In the genomic region with DNA sequence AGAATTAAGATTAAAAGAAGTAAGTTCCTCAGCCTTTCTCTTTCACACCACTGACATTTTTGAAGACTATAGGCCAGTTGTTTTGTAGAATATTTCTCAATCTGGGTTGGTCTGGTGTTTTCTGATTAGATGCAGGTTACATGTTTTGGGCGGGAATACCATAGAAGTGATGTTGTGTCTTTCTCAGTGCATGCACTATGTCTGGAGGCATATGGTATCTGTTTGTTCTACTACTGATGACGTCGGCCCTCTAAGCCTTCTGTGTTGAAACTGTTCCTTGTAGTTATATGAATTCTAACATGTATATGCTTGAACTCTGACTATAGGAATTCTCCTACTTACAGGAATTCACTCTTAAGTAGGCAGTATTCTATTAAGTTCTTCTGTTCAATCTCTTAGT, we compare ENCODE assay signal across 19 cellular contexts. TPM values are rescaled to one million over a fixed set of nuclear protein-coding genes. Genes with fewer than 3 reads are reported as not detected.
DNase-seq lines count a peak whose midpoint lies in the region; ATAC-seq, FAIRE-seq and TF ChIP-seq lines count a peak whose summit lies in the region.
"Had no signal": no experiment of that assay in that cellular context is flagged by ENCODE, and none has a peak within 500 bp of the region (broad histone marks: within the 10 kb centered on the region; RNA-seq: fewer than 3 reads in every experiment).

No MANE protein-coding gene starts in this region.

- H3K9me3 ChIP-seq in T-helper 17 cell (ENCODE audit: control insufficient read depth, low read length, poor library complexity, severe bottlenecking) (no peaks in the 10 kb centered on the region), small intestine (ENCODE audit: control insufficient read depth, low read depth) (no peaks in the 10 kb centered on the region)
- H3K9me3 ChIP-seq: HAP-1, SK-N-SH had no signal

- peaks cover 0 to 7% of the 10 kb centered on the region in 2 donors for H3K36me3 ChIP-seq in small intestine (ENCODE audit: control insufficient read depth in 2 of 2, insufficient read depth in 2 of 2, low read length in 2 of 2)

- intact Hi-C loops in sciatic nerve (cut with DNase I): no loop called here

- TF ChIP-seq CTCF in AG04449 (IDR thresholded peaks at IDR 0.05; ENCODE audit: insufficient read depth, low read length, missing control alignments) (no peak), foreskin fibroblast (IDR thresholded peaks at IDR 0.05; ENCODE audit: low read depth, low read length) (no peak)

- H3K36me3 Mint-ChIP-seq in T-helper 17 cell (ENCODE audit: low read depth): no peaks in the 10 kb centered on the region

- POLR2A ChIA-PET in AG04449 (lab: Yijun Ruan, JAX): no interaction called here

- H3K27ac Mint-ChIP-seq in T-helper 17 cell: peak overlapping the region; percentile 53

- H3K4me1 Mint-ChIP-seq in T-helper 17 cell: peaks cover 8% of the 10 kb centered on the region

- H3K27me3 Mint-ChIP-seq in T-helper 17 cell: no peaks in the 10 kb centered on the region

- H3K27me3 ChIP-seq in small intestine (ENCODE audit: control insufficient read depth in 2 of 2, insufficient read depth in 2 of 2, low read length in 2 of 2): no peaks in the 10 kb centered on the region

- no peak for ATAC-seq in T-helper 17 cell
- no peak for ATAC-seq in sciatic nerve
- ATAC-seq in GM21367 (IDR thresholded peaks at IDR 0.05; ENCODE audit: unreplicated experiment): no peak
- ATAC-seq: Right ventricle myocardium inferior had no signal

- CTCF ChIA-PET in AG04449 (lab: Yijun Ruan, JAX): interaction anchor here (1.3 to 5.5 kb wide), 2 partner anchors 8 to 21 kb away, joined by 3 to 40 read pairs; no protein-coding TSS in a partner anchor

- H3K4me3 Mint-ChIP-seq in T-helper 17 cell: no peak overlapping the region

- H3K4me1 ChIP-seq in small intestine (ENCODE audit: control insufficient read depth in 2 of 2, insufficient read depth in 1 of 2, low read depth in 1 of 2, low read length in 1 of 2): no peaks in the 10 kb centered on the region

- H3K27ac ChIP-seq in epithelial cell of prostate (no peak overlapping the region), small intestine (ENCODE audit: low read depth in 1 of 2, low read length in 1 of 2) (no peak overlapping the region)
- H3K27ac ChIP-seq: 22Rv1, C4-2B, PC-9 had no signal

- DNase-seq in AG04449 (ENCODE audit: low read depth, low spot score) (peak; percentile 34), T-helper 17 cell (no peak), epithelial cell of prostate (ENCODE audit: low read depth, low spot score) (peak; percentile 20), foreskin fibroblast (peak; percentile 64 to 89), sciatic nerve (ENCODE audit: low spot score) (no peak), cortex of kidney (lab: John Stamatoyannopoulos, UW) (no peak), small intestine (no peak)
- DNase-seq: DMS153, MV-4-11, NCI-H1436 treated with DMSO at 0.1 percent for 48 hours, NCI-H345, NCI-H69, PC-9, SK-N-SH had no signal

- FAIRE-seq in small intestine (lab: Jason Lieb, UNC): no peak

- no peak overlapping the region for H3K4me3 ChIP-seq in AG04449 (ENCODE audit: low read depth, low read length)
- H3K4me3 ChIP-seq in foreskin fibroblast (ENCODE audit: low read depth in 1 of 2, low read length in 2 of 2): no peak overlapping the region
- no peak overlapping the region for H3K4me3 ChIP-seq in small intestine (ENCODE audit: low read depth in 1 of 2, low read length in 2 of 2)
- H3K4me3 ChIP-seq: HAP-1, PC-9 had no signal

- 72 to 92% (median 91%) methylated on average over 3 of the region's 3 CpGs for WGBS in small intestine, 3 donors

RNA-seq across cellular contexts. Expression of gene ZFTA, which starts 21.6 kb away (rescaled TPM):
- total RNA-seq in T-helper 17 cell (1 to 10 TPM; 1.1 to 1.9 TPM), sciatic nerve (30.2 TPM)
- 1 to 10 TPM in 2 of 3 donors, under 1 TPM in 1; 0.22 to 6.0 (median 1.9) TPM for polyA plus RNA-seq in small intestine

Comparison
In these comparisons a context has a peak if more than half of its experiments do, and no peak if none do; other contexts are left out.
1. DNase-seq: peak in AG04449 (single experiment), epithelial cell of prostate (single experiment) and foreskin fibroblast (2 of 2); none in T-helper 17 cell (0 of 3), sciatic nerve (single experiment), cortex of kidney (single experiment) and small intestine (single experiment).
2. RNA of gene ZFTA, which starts 21.6 kb away (total RNA-seq): 30.2 TPM in sciatic nerve (single experiment); 1.1 to 1.9 TPM in T-helper 17 cell; every median in the first group is over 10 times any median in the second.